In the genomic region with DNA sequence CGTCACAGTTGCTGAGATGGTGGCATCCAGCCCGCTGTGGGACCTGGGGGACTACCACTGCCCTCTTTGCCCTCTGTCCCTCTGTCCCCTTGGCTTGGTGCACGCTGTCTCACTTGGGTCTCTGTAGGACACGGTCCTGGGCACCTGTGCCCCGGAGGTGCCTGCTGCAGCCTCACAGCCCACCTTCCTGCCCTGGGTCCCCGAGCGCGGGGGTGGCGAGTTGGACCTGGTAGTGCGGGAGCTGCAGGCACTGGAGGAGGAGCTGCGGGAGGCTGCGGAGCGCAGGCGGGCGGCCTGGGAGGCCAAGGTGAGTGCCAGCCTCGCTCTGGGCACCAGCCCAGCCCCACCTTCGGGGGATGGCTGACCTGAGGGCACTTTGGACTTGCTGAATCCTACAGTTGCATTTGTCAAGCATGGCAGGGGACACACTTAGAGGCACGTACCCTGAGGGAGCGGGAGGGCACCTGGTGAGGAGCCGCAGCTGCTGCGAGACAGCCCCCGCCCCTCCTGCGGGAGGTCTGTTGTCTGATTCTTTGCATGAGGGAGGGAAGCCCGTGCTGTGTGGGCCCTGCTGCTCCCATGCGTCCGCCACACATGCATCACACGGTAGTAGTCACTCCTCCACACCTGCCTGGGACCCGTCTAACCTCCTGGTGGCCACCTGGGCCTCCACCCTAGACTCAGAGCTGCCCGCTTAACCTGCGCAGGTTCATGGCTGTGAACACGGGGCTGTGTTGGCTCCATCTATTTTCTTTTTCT, we compare ENCODE assay signal across 1 cellular context.
TF ChIP-seq lines count a peak whose summit lies in the region.

No MANE protein-coding gene starts in this region.

TF ChIP-seq in GM12891, 5 proteins besides CTCF, POLR2A, EP300 and RAD21:
- TF ChIP-seq POLR2AphosphoS5 (IDR thresholded peaks at IDR 0.05; ENCODE audit: low read depth, low read length) (no peak), PAX5 (IDR thresholded peaks at IDR 0.05; ENCODE audit: insufficient read depth, low read length, severe bottlenecking) (no peak), SPI1 (IDR thresholded peaks at IDR 0.05; ENCODE audit: low read depth, low read length) (no peak), POU2F2 (IDR thresholded peaks at IDR 0.05; ENCODE audit: low read depth, low read length) (no peak), TAF1 (IDR thresholded peaks at IDR 0.05; ENCODE audit: low read depth, low read length) (no peak)
